Comparison of ENCODE assay signal across 10 cellular contexts in genomic region chrX:30196322-30196721, GRCh38.
DNase-seq lines count a peak whose midpoint lies in the region; ATAC-seq and FAIRE-seq lines count a peak whose summit lies in the region.
"Had no signal": no experiment of that assay in that cellular context is flagged by ENCODE, and none has a peak within 500 bp of the region (broad histone marks: within the 10 kb centered on the region; RNA-seq: fewer than 3 reads in every experiment).

No MANE protein-coding gene starts in this region.

- DNase-seq in DMS53 treated with DMSO at 0.1 percent for 48 hours (lab: John Stamatoyannopoulos, UW; ENCODE audit: unreplicated experiment) (peak; percentile 15), HCEC 1CT (peak; percentile 10), RCC 7860 (ENCODE audit: low spot score) (peak; percentile 4), iPS-NIHi11 (ENCODE audit: low spot score) (peak; percentile 25), cortex of kidney (lab: John Stamatoyannopoulos, UW) (no peak), SKM-1 (lab: John Stamatoyannopoulos, UW; ENCODE audit: unreplicated experiment) (no peak)
- DNase-seq: amygdala, NCI-H1105 treated with DMSO at 0.1 percent for 48 hours had no signal

- FAIRE-seq in RCC 7860 (lab: Jason Lieb, UNC): peak; percentile 11

- no peak for ATAC-seq in GM21381 (IDR thresholded peaks at IDR 0.05; ENCODE audit: unreplicated experiment)
- ATAC-seq in HG02571 (IDR thresholded peaks at IDR 0.05; ENCODE audit: unreplicated experiment): no peak

Comparison
In these comparisons a context has a peak if more than half of its experiments do, and no peak if none do; other contexts are left out.
1. DNase-seq: peak in DMS53 treated with DMSO at 0.1 percent for 48 hours (single experiment), HCEC 1CT (single experiment), RCC 7860 (single experiment) and iPS-NIHi11 (single experiment); none in cortex of kidney (single experiment) and SKM-1 (single experiment).